In genomic region chr17:19284005-19284959, GRCh38 we compare ENCODE assay signal across 11 cellular contexts. TPM values are rescaled to one million over a fixed set of nuclear protein-coding genes. Genes with fewer than 3 reads are reported as not detected.
DNase-seq lines count a peak whose midpoint lies in the region; ATAC-seq and TF ChIP-seq lines count a peak whose summit lies in the region.
"Had no signal": no experiment of that assay in that cellular context is flagged by ENCODE, and none has a peak within 500 bp of the region (broad histone marks: within the 10 kb centered on the region; RNA-seq: fewer than 3 reads in every experiment).

No MANE protein-coding gene starts in this region.

- TF ChIP-seq POLR2A in thyroid gland (IDR thresholded peaks at IDR 0.05) = no peak

- H3K4me1 Mint-ChIP-seq in activated naive CD8-positive, alpha-beta T cell treated with anti-CD3 and anti-CD28 coated beads, Interleukin-2, amount 10 ng/mL, durations not matched to agents 7 days and 5 days = peaks cover 11% of the 10 kb centered on the region
- peaks cover 7% of the 10 kb centered on the region for H3K4me1 Mint-ChIP-seq in activated naive CD8-positive, alpha-beta T cell treated with anti-CD3 and anti-CD28 coated beads for 36 hours
- H3K4me1 Mint-ChIP-seq in IgD-negative memory B cell = peaks cover 12 to 22% (median 21%) of the 10 kb centered on the region in 3 donors
- peaks cover 8% of the 10 kb centered on the region for H3K4me1 Mint-ChIP-seq in CD14-positive monocyte

- WGBS in thyroid gland, 2 donors = 79 to 81% methylated on average over 3 of the region's 3 CpGs

- no peaks in the 10 kb centered on the region for H3K9me3 ChIP-seq in thyroid gland

- H3K27me3 ChIP-seq in thyroid gland = no peaks in the 10 kb centered on the region

- H3K9me3 Mint-ChIP-seq in activated naive CD8-positive, alpha-beta T cell treated with anti-CD3 and anti-CD28 coated beads, Interleukin-2, amount 10 ng/mL, durations not matched to agents 7 days and 5 days = no peaks in the 10 kb centered on the region
- H3K9me3 Mint-ChIP-seq in activated naive CD8-positive, alpha-beta T cell treated with anti-CD3 and anti-CD28 coated beads for 36 hours = no peaks in the 10 kb centered on the region
- H3K9me3 Mint-ChIP-seq in IgD-negative memory B cell (no peaks in the 10 kb centered on the region), CD14-positive monocyte (no peaks in the 10 kb centered on the region)
- H3K9me3 Mint-ChIP-seq: stimulated activated naive CD8-positive, alpha-beta T cell treated with anti-CD3 and anti-CD28 coated beads, Interleukin-15, Interleukin-2, amounts not matched to agents 100 ng/mL and 50 ng/mL, for 24 hours had no signal

- ATAC-seq in activated naive CD8-positive, alpha-beta T cell treated with anti-CD3 and anti-CD28 coated beads, Interleukin-2, amount 10 ng/mL, durations not matched to agents 7 days and 5 days (ENCODE audit: low read depth) = peak; percentile 80
- ATAC-seq: left ventricle myocardium superior had no signal

- TF ChIP-seq CTCF in thyroid gland (IDR thresholded peaks at IDR 0.05) (no peak), CD14-positive monocyte (IDR thresholded peaks at IDR 0.05) (no peak)

- POLR2A ChIA-PET in activated naive CD8-positive, alpha-beta T cell treated with anti-CD3 and anti-CD28 coated beads, Interleukin-2, amount 10 ng/mL, durations not matched to agents 7 days and 5 days (lab: Charles Lee) = no interaction called here

- H3K4me3 Mint-ChIP-seq in activated naive CD8-positive, alpha-beta T cell treated with anti-CD3 and anti-CD28 coated beads, Interleukin-2, amount 10 ng/mL, durations not matched to agents 7 days and 5 days = peak overlapping the region; percentile 12
- H3K4me3 Mint-ChIP-seq in activated naive CD8-positive, alpha-beta T cell treated with anti-CD3 and anti-CD28 coated beads for 36 hours = no peak overlapping the region
- H3K4me3 Mint-ChIP-seq in IgD-negative memory B cell (peak overlapping the region in 2 of 4 donors; percentile 69 to 73), CD14-positive monocyte (no peak overlapping the region)
- H3K4me3 Mint-ChIP-seq: stimulated activated naive CD8-positive, alpha-beta T cell treated with anti-CD3 and anti-CD28 coated beads, Interleukin-15, Interleukin-2, amounts not matched to agents 100 ng/mL and 50 ng/mL, for 24 hours had no signal

- no peak overlapping the region for H3K4me3 ChIP-seq in thyroid gland (replicated peaks in 1 of 3)

- H3K4me1 ChIP-seq in thyroid gland = peaks cover 27 to 36% of the 10 kb centered on the region in 2 donors

- no peak for DNase-seq in activated naive CD8-positive, alpha-beta T cell treated with anti-CD3 and anti-CD28 coated beads, Interleukin-2, amount 10 ng/mL, durations not matched to agents 7 days and 5 days
- no peak for DNase-seq in activated naive CD8-positive, alpha-beta T cell treated with anti-CD3 and anti-CD28 coated beads for 36 hours
- DNase-seq in thyroid gland (peak in 1 of 2 donors; percentile 34), CD14-positive monocyte (ENCODE audit: low spot score) (no peak), posterior cingulate gyrus (no peak), D341Med (ENCODE audit: low spot score) (no peak)
- DNase-seq: amygdala, left ventricle myocardium superior had no signal

- peak overlapping the region; percentile 66 for H3K27ac Mint-ChIP-seq in activated naive CD8-positive, alpha-beta T cell treated with anti-CD3 and anti-CD28 coated beads, Interleukin-2, amount 10 ng/mL, durations not matched to agents 7 days and 5 days
- no peak overlapping the region for H3K27ac Mint-ChIP-seq in activated naive CD8-positive, alpha-beta T cell treated with anti-CD3 and anti-CD28 coated beads for 36 hours
- H3K27ac Mint-ChIP-seq in IgD-negative memory B cell = peak overlapping the region in 2 of 3 donors; percentile 16 to 30
- no peak overlapping the region for H3K27ac Mint-ChIP-seq in CD14-positive monocyte
- H3K27ac Mint-ChIP-seq: stimulated activated naive CD8-positive, alpha-beta T cell treated with anti-CD3 and anti-CD28 coated beads, Interleukin-15, Interleukin-2, amounts not matched to agents 100 ng/mL and 50 ng/mL, for 24 hours had no signal

- intact Hi-C loops in thyroid gland (cut with DNase I) (no loop called here), CD14-positive monocyte (cut with micrococcal nuclease) (loop anchor here in 1 of 2 donors (5.0 kb wide), 1 partner anchor 38 kb away; no protein-coding TSS in a partner anchor), posterior cingulate gyrus (cut with DNase I) (no loop called here)

- H3K27me3 Mint-ChIP-seq in activated naive CD8-positive, alpha-beta T cell treated with anti-CD3 and anti-CD28 coated beads, Interleukin-2, amount 10 ng/mL, durations not matched to agents 7 days and 5 days = peaks cover under 1% of the 10 kb centered on the region
- peaks cover 8% of the 10 kb centered on the region for H3K27me3 Mint-ChIP-seq in activated naive CD8-positive, alpha-beta T cell treated with anti-CD3 and anti-CD28 coated beads for 36 hours
- H3K27me3 Mint-ChIP-seq in IgD-negative memory B cell = peaks cover 6% of the 10 kb centered on the region
- H3K27me3 Mint-ChIP-seq in CD14-positive monocyte (ENCODE audit: low read depth in 3 of 3) = peaks cover 36 to 54% (median 54%) of the 10 kb centered on the region in 3 donors
- H3K27me3 Mint-ChIP-seq: stimulated activated naive CD8-positive, alpha-beta T cell treated with anti-CD3 and anti-CD28 coated beads, Interleukin-15, Interleukin-2, amounts not matched to agents 100 ng/mL and 50 ng/mL, for 24 hours had no signal

- H3K27ac ChIP-seq in cingulate gyrus (ENCODE audit: low read depth, low read length) = peak overlapping the region; percentile 70
- peak overlapping the region; percentile 61 to 72 (median 69) for H3K27ac ChIP-seq in thyroid gland

- H3K36me3 ChIP-seq in thyroid gland = no peaks in the 10 kb centered on the region

- peaks cover under 1% of the 10 kb centered on the region for H3K36me3 Mint-ChIP-seq in activated naive CD8-positive, alpha-beta T cell treated with anti-CD3 and anti-CD28 coated beads, Interleukin-2, amount 10 ng/mL, durations not matched to agents 7 days and 5 days
- peaks cover 6% of the 10 kb centered on the region for H3K36me3 Mint-ChIP-seq in activated naive CD8-positive, alpha-beta T cell treated with anti-CD3 and anti-CD28 coated beads for 36 hours
- H3K36me3 Mint-ChIP-seq in IgD-negative memory B cell (peaks cover 3% of the 10 kb centered on the region), CD14-positive monocyte (peaks cover 3 to 17% of the 10 kb centered on the region in 2 donors)

RNA-seq across cellular contexts. Expression of gene EPN2, which starts 47.1 kb away (rescaled TPM):
- 1 to 10 TPM; 7.1 to 7.5 TPM for total RNA-seq in activated naive CD8-positive, alpha-beta T cell treated with anti-CD3 and anti-CD28 coated beads, Interleukin-2, amount 10 ng/mL, durations not matched to agents 7 days and 5 days
- total RNA-seq in activated naive CD8-positive, alpha-beta T cell treated with anti-CD3 and anti-CD28 coated beads for 36 hours = 1 to 10 TPM; 2.7 to 4.6 TPM
- 16.4 TPM for polyA plus RNA-seq in IgD-negative memory B cell
- 10 to 100 TPM; 21.8 to 32.3 (median 24.7) TPM for total RNA-seq in thyroid gland
- polyA plus RNA-seq in CD14-positive monocyte = not detected

Comparison
In these comparisons a context has a peak if more than half of its experiments do, and no peak if none do; other contexts are left out.
1. H3K27ac Mint-ChIP-seq: peak in activated naive CD8-positive, alpha-beta T cell treated with anti-CD3 and anti-CD28 coated beads, Interleukin-2, amount 10 ng/mL, durations not matched to agents 7 days and 5 days (single experiment) and IgD-negative memory B cell (2 of 3); none in activated naive CD8-positive, alpha-beta T cell treated with anti-CD3 and anti-CD28 coated beads for 36 hours (single experiment) and CD14-positive monocyte (0 of 7).